ENCODE assay signal across 33 cellular contexts in genomic region chr2:191760655-191761054, GRCh38.
"Had no signal": no experiment of that assay in that cellular context is flagged by ENCODE, and none has a peak within 500 bp of the region (broad histone marks: within the 10 kb centered on the region; RNA-seq: fewer than 3 reads in every experiment).

No MANE protein-coding gene starts in this region.

- H3K36me3 ChIP-seq: adrenal gland, brain microvascular endothelial cell, breast epithelium had no signal

- FAIRE-seq: astrocyte, TTC549 had no signal

- H3K4me3 ChIP-seq: adrenal gland, body of pancreas, breast epithelium had no signal

- ATAC-seq: activated CD8-positive, alpha-beta T cell treated with anti-CD3 and anti-CD28 coated beads for 36 hours; activated naive CD4-positive, alpha-beta T cell treated with anti-CD3 and anti-CD28 coated beads, Interleukin-2, amount 50 U/mL, for 72 hours; activated T-cell treated with anti-CD3 and anti-CD28 coated beads, Interleukin-2, amount 50 U/mL, for 4 hours; activated T-cell treated with anti-CD3 and anti-CD28 coated beads, Interleukin-2, amount 50 U/mL, for 72 hours; activated T-helper 17 cell treated with anti-CD3 and anti-CD28 coated beads, Interleukin-2, amount 50 U/mL, for 72 hours; body of pancreas had no signal

- H3K27ac ChIP-seq: adrenal gland, body of pancreas, brain microvascular endothelial cell, breast epithelium, VCaP had no signal

- H3K27me3 ChIP-seq: adrenal gland, body of pancreas, brain microvascular endothelial cell, breast epithelium had no signal

- H3K9me3 ChIP-seq: adrenal gland, body of pancreas, breast epithelium had no signal

- DNase-seq: activated B cell treated with CpG ODN at 0.5 μM for 24 hours; activated CD4-positive, alpha-beta memory T cell treated with anti-CD3 and anti-CD28 coated beads for 36 hours; activated CD4-positive, alpha-beta T cell treated with anti-CD3 and anti-CD28 coated beads for 4 hours; activated CD4-positive, alpha-beta T cell treated with anti-CD3 and anti-CD28 coated beads, Interleukin-2, amount 10 ng/mL, durations not matched to agents 24 days and 14 days; activated CD4-positive, alpha-beta T cell treated with anti-CD3 and anti-CD28 coated beads, Interleukin-2, amount 50 U/mL, for 1 hour; activated CD4-positive, alpha-beta T cell treated with anti-CD3 and anti-CD28 coated beads, Interleukin-2, amount 50 U/mL, for 4 hours; activated CD4-positive, CD25-positive, alpha-beta regulatory T cell treated with anti-CD3 and anti-CD28 coated beads, Interleukin-2, amount 50 U/mL, for 72 hours; activated CD8-positive, alpha-beta memory T cell treated with anti-CD3 and anti-CD28 coated beads, Interleukin-2, amount 50 U/mL, for 4 hours; activated CD8-positive, alpha-beta T cell treated with anti-CD3 and anti-CD28 coated beads for 36 hours; activated effector memory CD4-positive, alpha-beta T cell treated with anti-CD3 and anti-CD28 coated beads, Interleukin-2, amount 50 U/mL, for 16 hours; activated gamma-delta T cell treated with Interleukin-2 at 50 U/mL for 16 hours; activated naive CD4-positive, alpha-beta T cell; activated naive CD4-positive, alpha-beta T cell treated with anti-CD3 and anti-CD28 coated beads for 36 hours; activated naive CD4-positive, alpha-beta T cell treated with anti-CD3 and anti-CD28 coated beads, Interleukin-2, amount 50 U/mL, for 16 hours; activated naive CD8-positive, alpha-beta T cell treated with anti-CD3 and anti-CD28 coated beads for 36 hours; activated T-cell treated with anti-CD3 and anti-CD28 coated beads for 4 hours; activated T-cell treated with anti-CD3 and anti-CD28 coated beads, Interleukin-2, amount 50 U/mL, for 1 hour; activated T-cell treated with anti-CD3 and anti-CD28 coated beads, Interleukin-2, amount 50 U/mL, for 4 hours; activated T-cell treated with anti-CD3 and anti-CD28 coated beads, Interleukin-2, amount 50 U/mL, for 72 hours; adrenal gland; amniotic stem cell; aorta; body of pancreas; brain microvascular endothelial cell; central memory CD4-positive, alpha-beta T cell; T-helper 2 cell; T-helper 9 cell had no signal

- H3K4me1 ChIP-seq: adrenal gland, body of pancreas, breast epithelium had no signal
